Comparison of ENCODE assay signal across 14 cellular contexts in genomic region chr3:27960133-27960532, GRCh38.
DNase-seq lines count a peak whose midpoint lies in the region; ATAC-seq lines count a peak whose summit lies in the region.
"Had no signal": no experiment of that assay in that cellular context is flagged by ENCODE, and none has a peak within 500 bp of the region (broad histone marks: within the 10 kb centered on the region; RNA-seq: fewer than 3 reads in every experiment).

No MANE protein-coding gene starts in this region.

- no peaks in the 10 kb centered on the region for H3K9me3 ChIP-seq in GM23248 (ENCODE audit: low read depth)

- no peaks in the 10 kb centered on the region for H3K36me3 ChIP-seq in GM23248 (ENCODE audit: low read depth)

- H3K79me2 ChIP-seq in GM23248 (ENCODE audit: insufficient read depth), result no peaks in the 10 kb centered on the region
- H3K79me2 ChIP-seq: parathyroid adenoma had no signal

- in situ Hi-C loops in GM23248 (cut with MboI), result no loop called here

- 0% methylated on average over 2 of the region's 2 CpGs for WGBS in GM23248 (ENCODE audit: low coverage in 1 of 2, low lambda C conversion rate in 2 of 2, missing lambda C conversion rate in 2 of 2), 2 experiments

- ATAC-seq in GM21723 (IDR thresholded peaks at IDR 0.05; ENCODE audit: unreplicated experiment), result no peak
- no peak for ATAC-seq in GM21786 (IDR thresholded peaks at IDR 0.05; ENCODE audit: unreplicated experiment)
- ATAC-seq: effector memory CD8-positive, alpha-beta T cell had no signal

- DNase-seq in AG08396 (ENCODE audit: low spot score) (peak; percentile 5), GM23248 (peak; percentile 91), SW480 (ENCODE audit: low spot score) (peak; percentile 55), foreskin melanocyte (peak; percentile 74), NCI-H146 (lab: John Stamatoyannopoulos, UW) (no peak), NCI-H2081 (lab: John Stamatoyannopoulos, UW) (no peak)
- DNase-seq: CD4-positive, alpha-beta T cell; effector memory CD8-positive, alpha-beta T cell; NCI-H1436; NCI-H526; SHP77 treated with DMSO at 0.1 percent for 48 hours had no signal

- H3F3A ChIP-seq in GM23248 (ENCODE audit: insufficient read depth), result peaks cover 16% of the 10 kb centered on the region; the same call in 1 of the 2 replicates

- no peaks in the 10 kb centered on the region; the same call in 1 of the 2 replicates for H3K9me2 ChIP-seq in GM23248 (ENCODE audit: insufficient read depth)

- H3K27ac ChIP-seq in GM23248, result peak overlapping the region; percentile 58
- H3K27ac ChIP-seq: parathyroid adenoma had no signal

- H3K9ac ChIP-seq in GM23248, result peak overlapping the region; percentile 16; the same call in 1 of the 2 replicates
- H3K9ac ChIP-seq: parathyroid adenoma had no signal

- no peaks in the 10 kb centered on the region for H4K20me1 ChIP-seq in GM23248 (ENCODE audit: insufficient read depth)

- H3K4me2 ChIP-seq in GM23248 (ENCODE audit: unreplicated experiment), result peak overlapping the region; percentile 70

- H3K4me1 ChIP-seq in GM23248 (ENCODE audit: insufficient read depth), result peaks cover 26% of the 10 kb centered on the region
- H3K4me1 ChIP-seq: parathyroid adenoma had no signal

- peak overlapping the region; percentile 21; the same call in 1 of the 2 replicates for H2AFZ ChIP-seq in GM23248
- H2AFZ ChIP-seq: parathyroid adenoma had no signal

- no peak overlapping the region for H3K4me3 ChIP-seq in GM23248

- H3K27me3 ChIP-seq in GM23248 (replicated peaks; ENCODE audit: insufficient read depth), result no peaks in the 10 kb centered on the region

Comparison
In these comparisons a context has a peak if more than half of its experiments do, and no peak if none do; other contexts are left out.
1. DNase-seq: peak in AG08396 (single experiment), GM23248 (single experiment), SW480 (single experiment) and foreskin melanocyte (single experiment); none in NCI-H146 (single experiment) and NCI-H2081 (0 of 2).